2 cellular contexts compared by ENCODE assay signal in the genomic region with DNA sequence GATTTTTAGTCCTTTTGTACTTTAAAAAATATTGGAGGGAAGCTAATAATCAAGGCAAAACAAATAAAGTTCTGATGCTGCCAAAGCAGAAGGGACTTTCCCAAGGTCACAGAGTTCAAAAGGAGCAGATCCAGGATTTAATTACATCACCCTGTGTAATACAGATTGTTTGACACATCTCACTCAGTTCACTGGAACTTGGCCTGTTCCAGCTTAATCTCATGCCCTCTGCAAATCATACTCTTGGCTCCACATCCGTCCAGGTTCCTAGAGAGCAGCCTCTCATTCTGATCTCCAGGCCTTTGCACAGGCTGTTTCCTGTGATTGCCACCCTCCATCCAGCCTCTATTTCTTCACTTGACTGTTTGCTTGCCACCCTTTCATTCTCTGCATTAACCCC.
TF ChIP-seq lines count a peak whose summit lies in the region.

No MANE protein-coding gene starts in this region.

TF ChIP-seq in liver, 16 proteins besides CTCF, POLR2A, EP300 and RAD21 (continued from another document):
- TF ChIP-seq, protein P1, sequence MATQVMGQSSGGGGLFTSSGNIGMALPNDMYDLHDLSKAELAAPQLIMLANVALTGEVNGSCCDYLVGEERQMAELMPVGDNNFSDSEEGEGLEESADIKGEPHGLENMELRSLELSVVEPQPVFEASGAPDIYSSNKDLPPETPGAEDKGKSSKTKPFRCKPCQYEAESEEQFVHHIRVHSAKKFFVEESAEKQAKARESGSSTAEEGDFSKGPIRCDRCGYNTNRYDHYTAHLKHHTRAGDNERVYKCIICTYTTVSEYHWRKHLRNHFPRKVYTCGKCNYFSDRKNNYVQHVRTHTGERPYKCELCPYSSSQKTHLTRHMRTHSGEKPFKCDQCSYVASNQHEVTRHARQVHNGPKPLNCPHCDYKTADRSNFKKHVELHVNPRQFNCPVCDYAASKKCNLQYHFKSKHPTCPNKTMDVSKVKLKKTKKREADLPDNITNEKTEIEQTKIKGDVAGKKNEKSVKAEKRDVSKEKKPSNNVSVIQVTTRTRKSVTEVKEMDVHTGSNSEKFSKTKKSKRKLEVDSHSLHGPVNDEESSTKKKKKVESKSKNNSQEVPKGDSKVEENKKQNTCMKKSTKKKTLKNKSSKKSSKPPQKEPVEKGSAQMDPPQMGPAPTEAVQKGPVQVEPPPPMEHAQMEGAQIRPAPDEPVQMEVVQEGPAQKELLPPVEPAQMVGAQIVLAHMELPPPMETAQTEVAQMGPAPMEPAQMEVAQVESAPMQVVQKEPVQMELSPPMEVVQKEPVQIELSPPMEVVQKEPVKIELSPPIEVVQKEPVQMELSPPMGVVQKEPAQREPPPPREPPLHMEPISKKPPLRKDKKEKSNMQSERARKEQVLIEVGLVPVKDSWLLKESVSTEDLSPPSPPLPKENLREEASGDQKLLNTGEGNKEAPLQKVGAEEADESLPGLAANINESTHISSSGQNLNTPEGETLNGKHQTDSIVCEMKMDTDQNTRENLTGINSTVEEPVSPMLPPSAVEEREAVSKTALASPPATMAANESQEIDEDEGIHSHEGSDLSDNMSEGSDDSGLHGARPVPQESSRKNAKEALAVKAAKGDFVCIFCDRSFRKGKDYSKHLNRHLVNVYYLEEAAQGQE (IDR thresholded peaks at IDR 0.05): no peak
- TF ChIP-seq, protein P2, sequence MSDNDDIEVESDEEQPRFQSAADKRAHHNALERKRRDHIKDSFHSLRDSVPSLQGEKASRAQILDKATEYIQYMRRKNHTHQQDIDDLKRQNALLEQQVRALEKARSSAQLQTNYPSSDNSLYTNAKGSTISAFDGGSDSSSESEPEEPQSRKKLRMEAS (IDR thresholded peaks at IDR 0.05): peak; percentile 69
- TF ChIP-seq RXRA (IDR thresholded peaks at IDR 0.05): peak; percentile 86 to 92
- no peak for TF ChIP-seq FOXA2 (IDR thresholded peaks at IDR 0.05)
- TF ChIP-seq, protein P3, sequence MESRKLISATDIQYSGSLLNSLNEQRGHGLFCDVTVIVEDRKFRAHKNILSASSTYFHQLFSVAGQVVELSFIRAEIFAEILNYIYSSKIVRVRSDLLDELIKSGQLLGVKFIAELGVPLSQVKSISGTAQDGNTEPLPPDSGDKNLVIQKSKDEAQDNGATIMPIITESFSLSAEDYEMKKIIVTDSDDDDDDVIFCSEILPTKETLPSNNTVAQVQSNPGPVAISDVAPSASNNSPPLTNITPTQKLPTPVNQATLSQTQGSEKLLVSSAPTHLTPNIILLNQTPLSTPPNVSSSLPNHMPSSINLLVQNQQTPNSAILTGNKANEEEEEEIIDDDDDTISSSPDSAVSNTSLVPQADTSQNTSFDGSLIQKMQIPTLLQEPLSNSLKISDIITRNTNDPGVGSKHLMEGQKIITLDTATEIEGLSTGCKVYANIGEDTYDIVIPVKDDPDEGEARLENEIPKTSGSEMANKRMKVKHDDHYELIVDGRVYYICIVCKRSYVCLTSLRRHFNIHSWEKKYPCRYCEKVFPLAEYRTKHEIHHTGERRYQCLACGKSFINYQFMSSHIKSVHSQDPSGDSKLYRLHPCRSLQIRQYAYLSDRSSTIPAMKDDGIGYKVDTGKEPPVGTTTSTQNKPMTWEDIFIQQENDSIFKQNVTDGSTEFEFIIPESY (IDR thresholded peaks at IDR 0.05): peak; percentile 72
- peak; percentile 53 for TF ChIP-seq NR2F2 (IDR thresholded peaks at IDR 0.05)
- peak; percentile 49 for TF ChIP-seq HNF4G (IDR thresholded peaks at IDR 0.05)
- peak; percentile 52 for TF ChIP-seq SP1 (IDR thresholded peaks at IDR 0.05)
- TF ChIP-seq JUND (IDR thresholded peaks at IDR 0.05): peak; percentile 59 to 73

TF ChIP-seq in HepG2, 621 proteins besides CTCF, POLR2A, EP300 and RAD21 (continued from another document):
- TF ChIP-seq, protein P4, sequence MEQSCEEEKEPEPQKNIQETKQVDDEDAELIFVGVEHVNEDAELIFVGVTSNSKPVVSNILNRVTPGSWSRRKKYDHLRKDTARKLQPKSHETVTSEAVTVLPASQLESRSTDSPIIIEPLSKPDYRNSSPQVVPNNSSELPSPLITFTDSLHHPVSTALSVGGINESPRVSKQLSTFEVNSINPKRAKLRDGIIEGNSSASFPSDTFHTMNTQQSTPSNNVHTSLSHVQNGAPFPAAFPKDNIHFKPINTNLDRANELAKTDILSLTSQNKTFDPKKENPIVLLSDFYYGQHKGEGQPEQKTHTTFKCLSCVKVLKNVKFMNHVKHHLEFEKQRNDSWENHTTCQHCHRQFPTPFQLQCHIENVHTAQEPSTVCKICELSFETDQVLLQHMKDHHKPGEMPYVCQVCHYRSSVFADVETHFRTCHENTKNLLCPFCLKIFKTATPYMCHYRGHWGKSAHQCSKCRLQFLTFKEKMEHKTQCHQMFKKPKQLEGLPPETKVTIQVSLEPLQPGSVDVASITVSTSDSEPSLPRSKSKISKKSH (CRISPR knock-in tag; IDR thresholded peaks at IDR 0.05; ENCODE audit: borderline replicate concordance): no peak
- no peak for TF ChIP-seq ZNF232 (CRISPR knock-in tag; IDR thresholded peaks at IDR 0.05; ENCODE audit: borderline replicate concordance)
- TF ChIP-seq ZNF451 (CRISPR knock-in tag; IDR thresholded peaks at IDR 0.05): no peak
- TF ChIP-seq TEAD3 (CRISPR knock-in tag; optimal IDR thresholded peaks at IDR 0.05; ENCODE audit: borderline replicate concordance): no peak
- TF ChIP-seq YEATS4 (CRISPR knock-in tag; IDR thresholded peaks at IDR 0.05; ENCODE audit: borderline replicate concordance): no peak
- TF ChIP-seq ZNF441 (CRISPR knock-in tag; IDR thresholded peaks at IDR 0.05; ENCODE audit: borderline replicate concordance): no peak
- no peak for TF ChIP-seq ZFP62 (CRISPR knock-in tag; IDR thresholded peaks at IDR 0.05)
- TF ChIP-seq ZNF33A (CRISPR knock-in tag; IDR thresholded peaks at IDR 0.05; ENCODE audit: borderline replicate concordance): no peak
- TF ChIP-seq, protein P5, sequence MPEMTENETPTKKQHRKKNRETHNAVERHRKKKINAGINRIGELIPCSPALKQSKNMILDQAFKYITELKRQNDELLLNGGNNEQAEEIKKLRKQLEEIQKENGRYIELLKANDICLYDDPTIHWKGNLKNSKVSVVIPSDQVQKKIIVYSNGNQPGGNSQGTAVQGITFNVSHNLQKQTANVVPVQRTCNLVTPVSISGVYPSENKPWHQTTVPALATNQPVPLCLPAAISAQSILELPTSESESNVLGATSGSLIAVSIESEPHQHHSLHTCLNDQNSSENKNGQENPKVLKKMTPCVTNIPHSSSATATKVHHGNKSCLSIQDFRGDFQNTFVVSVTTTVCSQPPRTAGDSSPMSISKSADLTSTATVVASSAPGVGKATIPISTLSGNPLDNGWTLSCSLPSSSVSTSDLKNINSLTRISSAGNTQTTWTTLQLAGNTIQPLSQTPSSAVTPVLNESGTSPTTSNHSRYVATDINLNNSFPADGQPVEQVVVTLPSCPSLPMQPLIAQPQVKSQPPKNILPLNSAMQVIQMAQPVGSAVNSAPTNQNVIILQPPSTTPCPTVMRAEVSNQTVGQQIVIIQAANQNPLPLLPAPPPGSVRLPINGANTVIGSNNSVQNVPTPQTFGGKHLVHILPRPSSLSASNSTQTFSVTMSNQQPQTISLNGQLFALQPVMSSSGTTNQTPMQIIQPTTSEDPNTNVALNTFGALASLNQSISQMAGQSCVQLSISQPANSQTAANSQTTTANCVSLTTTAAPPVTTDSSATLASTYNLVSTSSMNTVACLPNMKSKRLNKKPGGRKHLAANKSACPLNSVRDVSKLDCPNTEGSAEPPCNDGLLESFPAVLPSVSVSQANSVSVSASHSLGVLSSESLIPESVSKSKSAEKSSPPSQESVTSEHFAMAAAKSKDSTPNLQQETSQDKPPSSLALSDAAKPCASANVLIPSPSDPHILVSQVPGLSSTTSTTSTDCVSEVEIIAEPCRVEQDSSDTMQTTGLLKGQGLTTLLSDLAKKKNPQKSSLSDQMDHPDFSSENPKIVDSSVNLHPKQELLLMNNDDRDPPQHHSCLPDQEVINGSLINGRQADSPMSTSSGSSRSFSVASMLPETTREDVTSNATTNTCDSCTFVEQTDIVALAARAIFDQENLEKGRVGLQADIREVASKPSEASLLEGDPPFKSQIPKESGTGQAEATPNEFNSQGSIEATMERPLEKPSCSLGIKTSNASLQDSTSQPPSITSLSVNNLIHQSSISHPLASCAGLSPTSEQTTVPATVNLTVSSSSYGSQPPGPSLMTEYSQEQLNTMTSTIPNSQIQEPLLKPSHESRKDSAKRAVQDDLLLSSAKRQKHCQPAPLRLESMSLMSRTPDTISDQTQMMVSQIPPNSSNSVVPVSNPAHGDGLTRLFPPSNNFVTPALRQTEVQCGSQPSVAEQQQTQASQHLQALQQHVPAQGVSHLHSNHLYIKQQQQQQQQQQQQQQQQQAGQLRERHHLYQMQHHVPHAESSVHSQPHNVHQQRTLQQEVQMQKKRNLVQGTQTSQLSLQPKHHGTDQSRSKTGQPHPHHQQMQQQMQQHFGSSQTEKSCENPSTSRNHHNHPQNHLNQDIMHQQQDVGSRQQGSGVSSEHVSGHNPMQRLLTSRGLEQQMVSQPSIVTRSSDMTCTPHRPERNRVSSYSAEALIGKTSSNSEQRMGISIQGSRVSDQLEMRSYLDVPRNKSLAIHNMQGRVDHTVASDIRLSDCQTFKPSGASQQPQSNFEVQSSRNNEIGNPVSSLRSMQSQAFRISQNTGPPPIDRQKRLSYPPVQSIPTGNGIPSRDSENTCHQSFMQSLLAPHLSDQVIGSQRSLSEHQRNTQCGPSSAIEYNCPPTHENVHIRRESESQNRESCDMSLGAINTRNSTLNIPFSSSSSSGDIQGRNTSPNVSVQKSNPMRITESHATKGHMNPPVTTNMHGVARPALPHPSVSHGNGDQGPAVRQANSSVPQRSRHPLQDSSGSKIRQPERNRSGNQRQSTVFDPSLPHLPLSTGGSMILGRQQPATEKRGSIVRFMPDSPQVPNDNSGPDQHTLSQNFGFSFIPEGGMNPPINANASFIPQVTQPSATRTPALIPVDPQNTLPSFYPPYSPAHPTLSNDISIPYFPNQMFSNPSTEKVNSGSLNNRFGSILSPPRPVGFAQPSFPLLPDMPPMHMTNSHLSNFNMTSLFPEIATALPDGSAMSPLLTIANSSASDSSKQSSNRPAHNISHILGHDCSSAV (CRISPR knock-in tag; IDR thresholded peaks at IDR 0.05; ENCODE audit: borderline replicate concordance): no peak
- TF ChIP-seq MBNL3 (CRISPR knock-in tag; conservative IDR thresholded peaks at IDR 0.05): no peak
- TF ChIP-seq ERF (CRISPR knock-in tag; IDR thresholded peaks at IDR 0.05): no peak
- no peak for TF ChIP-seq MEF2D (CRISPR knock-in tag; IDR thresholded peaks at IDR 0.05)
- TF ChIP-seq, protein P6, sequence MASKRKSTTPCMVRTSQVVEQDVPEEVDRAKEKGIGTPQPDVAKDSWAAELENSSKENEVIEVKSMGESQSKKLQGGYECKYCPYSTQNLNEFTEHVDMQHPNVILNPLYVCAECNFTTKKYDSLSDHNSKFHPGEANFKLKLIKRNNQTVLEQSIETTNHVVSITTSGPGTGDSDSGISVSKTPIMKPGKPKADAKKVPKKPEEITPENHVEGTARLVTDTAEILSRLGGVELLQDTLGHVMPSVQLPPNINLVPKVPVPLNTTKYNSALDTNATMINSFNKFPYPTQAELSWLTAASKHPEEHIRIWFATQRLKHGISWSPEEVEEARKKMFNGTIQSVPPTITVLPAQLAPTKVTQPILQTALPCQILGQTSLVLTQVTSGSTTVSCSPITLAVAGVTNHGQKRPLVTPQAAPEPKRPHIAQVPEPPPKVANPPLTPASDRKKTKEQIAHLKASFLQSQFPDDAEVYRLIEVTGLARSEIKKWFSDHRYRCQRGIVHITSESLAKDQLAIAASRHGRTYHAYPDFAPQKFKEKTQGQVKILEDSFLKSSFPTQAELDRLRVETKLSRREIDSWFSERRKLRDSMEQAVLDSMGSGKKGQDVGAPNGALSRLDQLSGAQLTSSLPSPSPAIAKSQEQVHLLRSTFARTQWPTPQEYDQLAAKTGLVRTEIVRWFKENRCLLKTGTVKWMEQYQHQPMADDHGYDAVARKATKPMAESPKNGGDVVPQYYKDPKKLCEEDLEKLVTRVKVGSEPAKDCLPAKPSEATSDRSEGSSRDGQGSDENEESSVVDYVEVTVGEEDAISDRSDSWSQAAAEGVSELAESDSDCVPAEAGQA (IDR thresholded peaks at IDR 0.05; ENCODE audit: low read depth): no peak
- TF ChIP-seq, protein P6 (CRISPR knock-in tag; IDR thresholded peaks at IDR 0.05; ENCODE audit: borderline replicate concordance): no peak
- no peak for TF ChIP-seq SRY (CRISPR knock-in tag; IDR thresholded peaks at IDR 0.05)
- TF ChIP-seq MYC (CRISPR knock-in tag; IDR thresholded peaks at IDR 0.05; ENCODE audit: borderline replicate concordance): no peak
- no peak for TF ChIP-seq CCDC6 (CRISPR knock-in tag; IDR thresholded peaks at IDR 0.05)
- TF ChIP-seq, protein P7, sequence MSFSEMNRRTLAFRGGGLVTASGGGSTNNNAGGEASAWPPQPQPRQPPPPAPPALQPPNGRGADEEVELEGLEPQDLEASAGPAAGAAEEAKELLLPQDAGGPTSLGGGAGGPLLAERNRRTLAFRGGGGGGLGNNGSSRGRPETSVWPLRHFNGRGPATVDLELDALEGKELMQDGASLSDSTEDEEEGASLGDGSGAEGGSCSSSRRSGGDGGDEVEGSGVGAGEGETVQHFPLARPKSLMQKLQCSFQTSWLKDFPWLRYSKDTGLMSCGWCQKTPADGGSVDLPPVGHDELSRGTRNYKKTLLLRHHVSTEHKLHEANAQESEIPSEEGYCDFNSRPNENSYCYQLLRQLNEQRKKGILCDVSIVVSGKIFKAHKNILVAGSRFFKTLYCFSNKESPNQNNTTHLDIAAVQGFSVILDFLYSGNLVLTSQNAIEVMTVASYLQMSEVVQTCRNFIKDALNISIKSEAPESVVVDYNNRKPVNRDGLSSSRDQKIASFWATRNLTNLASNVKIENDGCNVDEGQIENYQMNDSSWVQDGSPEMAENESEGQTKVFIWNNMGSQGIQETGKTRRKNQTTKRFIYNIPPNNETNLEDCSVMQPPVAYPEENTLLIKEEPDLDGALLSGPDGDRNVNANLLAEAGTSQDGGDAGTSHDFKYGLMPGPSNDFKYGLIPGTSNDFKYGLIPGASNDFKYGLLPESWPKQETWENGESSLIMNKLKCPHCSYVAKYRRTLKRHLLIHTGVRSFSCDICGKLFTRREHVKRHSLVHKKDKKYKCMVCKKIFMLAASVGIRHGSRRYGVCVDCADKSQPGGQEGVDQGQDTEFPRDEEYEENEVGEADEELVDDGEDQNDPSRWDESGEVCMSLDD (CRISPR knock-in tag; IDR thresholded peaks at IDR 0.05; ENCODE audit: borderline replicate concordance): no peak
